ENCODE assay signal across 1 cellular context in genomic region chr15:40050788-40051615, GRCh38.
TF ChIP-seq lines count a peak whose summit lies in the region.

No MANE protein-coding gene starts in this region.

TF ChIP-seq in WTC11, 78 proteins besides CTCF, POLR2A, EP300 and RAD21 (continued from another document):
- TF ChIP-seq ARID4B (CRISPR knock-in tag; IDR thresholded peaks at IDR 0.05; ENCODE audit: borderline replicate concordance), result no peak
